Comparison of ENCODE assay signal across 8 cellular contexts in genomic region chr5:43019615-43020293, GRCh38. TPM values are rescaled to one million over a fixed set of nuclear protein-coding genes. Genes with fewer than 3 reads are reported as not detected.
A peak's percentile ranks its signal among the peaks of the same experiment; 100 is the strongest.
DNase-seq lines count a peak whose midpoint lies in the region; ATAC-seq and TF ChIP-seq lines count a peak whose summit lies in the region.

No MANE protein-coding gene starts in this region.

- intact Hi-C loops in ascending aorta (cut with DNase I) = no loop called here

- H3K27me3 Mint-ChIP-seq in immature natural killer cell (ENCODE audit: low read depth in 3 of 3) = peaks cover 25 to 34% (median 33%) of the 10 kb centered on the region in 3 donors

- H3K9me3 ChIP-seq in ascending aorta = peaks cover 0 to 5% of the 10 kb centered on the region in 2 donors

- no peaks in the 10 kb centered on the region for H3K4me1 ChIP-seq in ascending aorta

- ATAC-seq in GM18499 (IDR thresholded peaks at IDR 0.05; ENCODE audit: insufficient read depth, unreplicated experiment) (peak; percentile 64), HG02759 (IDR thresholded peaks at IDR 0.05; ENCODE audit: unreplicated experiment) (peak; percentile 72)

- peak; percentile 84 for DNase-seq in NCI-H128 (lab: John Stamatoyannopoulos, UW; ENCODE audit: unreplicated experiment)
- peak; percentile 94 for DNase-seq in SW480 (ENCODE audit: low spot score)
- peak in 1 of 2 donors; percentile 83 for DNase-seq in ascending aorta (ENCODE audit: low spot score in 2 of 2)
- DNase-seq in immature natural killer cell = peak; percentile 83 to 88 (median 87)
- peak; percentile 76 to 77 for DNase-seq in stimulated activated CD4-positive, alpha-beta T cell treated with anti-CD3 and anti-CD28 coated beads, Interleukin-15, amount 100 ng/mL, for 48 hours (ENCODE audit: low read depth in 2 of 2)
- DNase-seq in T1000 (lab: John Stamatoyannopoulos, UW) = no peak

- H3K4me1 Mint-ChIP-seq in immature natural killer cell = peaks cover 47 to 62% of the 10 kb centered on the region in 2 donors

- peak in 2 of 3 experiments; percentile 19 to 34 for TF ChIP-seq CTCF in ascending aorta (IDR thresholded peaks at IDR 0.05)

- no peaks in the 10 kb centered on the region for H3K27me3 ChIP-seq in ascending aorta

- H3K36me3 ChIP-seq in ascending aorta = no peaks in the 10 kb centered on the region

- H3K9me3 Mint-ChIP-seq in immature natural killer cell = peaks cover 0 to 6% (median 0%) of the 10 kb centered on the region in 6 donors

- H3K27ac Mint-ChIP-seq in immature natural killer cell = peak overlapping the region; percentile 98 to 100 (median 100)

- peak overlapping the region; percentile 95 to 99 (median 97) for H3K4me3 Mint-ChIP-seq in immature natural killer cell

- peak overlapping the region; percentile 71 to 75 for H3K4me3 ChIP-seq in ascending aorta

- H3K27ac ChIP-seq in ascending aorta = peak overlapping the region; percentile 43 to 49

- H3K36me3 Mint-ChIP-seq in immature natural killer cell = peaks cover 1 to 7% (median 2%) of the 10 kb centered on the region in 3 donors

RNA-seq across cellular contexts. Expression of gene ANXA2R, which starts 20.4 kb away (rescaled TPM):
- 5.1 TPM for total RNA-seq in ascending aorta
- 10 to 100 TPM; 35.3 to 53.0 (median 44.3) TPM for polyA plus RNA-seq in immature natural killer cell
